19 cellular contexts compared by ENCODE assay signal in genomic region chr19:14595558-14595957, GRCh38. TPM values are rescaled to one million over a fixed set of nuclear protein-coding genes. Genes with fewer than 3 reads are reported as not detected.
A peak's percentile ranks its signal among the peaks of the same experiment; 100 is the strongest.
DNase-seq lines count a peak whose midpoint lies in the region; ATAC-seq, FAIRE-seq and TF ChIP-seq lines count a peak whose summit lies in the region.
"Had no signal": no experiment of that assay in that cellular context is flagged by ENCODE, and none has a peak within 500 bp of the region (broad histone marks: within the 10 kb centered on the region; RNA-seq: fewer than 3 reads in every experiment).

No MANE protein-coding gene starts in this region.

- no peak overlapping the region for H3K4me3 ChIP-seq in HepG2 (replicated peaks in 1 of 3; ENCODE audit: insufficient read depth in 1 of 3, low read depth in 2 of 3, low read length in 3 of 3)
- no peak overlapping the region for H3K4me3 ChIP-seq in right lobe of liver
- no peak overlapping the region for H3K4me3 ChIP-seq in K562
- H3K4me3 ChIP-seq in GM23338: no peak overlapping the region
- H3K4me3 ChIP-seq: BLaER1, GM23248 had no signal

- H3K79me2 ChIP-seq in HepG2 (ENCODE audit: insufficient read depth, low read length): no peaks in the 10 kb centered on the region
- H3K79me2 ChIP-seq in K562 (ENCODE audit: control insufficient read depth, insufficient read depth, low read length): no peaks in the 10 kb centered on the region
- no peaks in the 10 kb centered on the region for H3K79me2 ChIP-seq in GM23338 (replicated peaks; ENCODE audit: insufficient read depth)

- ATAC-seq in HepG2 (no peak), right lobe of liver (no peak), K562 (no peak), naive B cell (ENCODE audit: low read depth in 2 of 2) (no peak), HG02588 (IDR thresholded peaks at IDR 0.05; ENCODE audit: unreplicated experiment) (no peak), GM23338 (no peak)

- peaks cover 0 to 8% (median 0%) of the 10 kb centered on the region in 7 donors for H3K9me3 Mint-ChIP-seq in naive B cell
- H3K9me3 Mint-ChIP-seq in GM23338: peaks cover 97% of the 10 kb centered on the region

- no peaks in the 10 kb centered on the region; a peak in 2 of 5 replicates for H3K27me3 ChIP-seq in HepG2 (ENCODE audit: control insufficient read depth in 1 of 2, insufficient read depth in 2 of 2, low read length in 2 of 2)
- no peaks in the 10 kb centered on the region for H3K27me3 ChIP-seq in right lobe of liver
- H3K27me3 ChIP-seq in K562 (ENCODE audit: control insufficient read depth in 2 of 2, insufficient read depth in 2 of 2, low read length in 2 of 2): peaks cover 8 to 33% of the 10 kb centered on the region in 2 experiments; a peak in 3 of 5 replicates
- no peaks in the 10 kb centered on the region for H3K27me3 ChIP-seq in GM23338 (ENCODE audit: insufficient read depth)
- H3K27me3 ChIP-seq: BLaER1 had no signal

- CTCF ChIA-PET in HepG2 (lab: Yijun Ruan, JAX; ENCODE audit: low intra/inter-chr PET ratio, low total read pairs): no interaction called here
- CTCF ChIA-PET in K562 (lab: Yijun Ruan, JAX; ENCODE audit: low intra/inter-chr PET ratio): no interaction called here

- no peaks in the 10 kb centered on the region for H3K9me1 ChIP-seq in K562 (ENCODE audit: control insufficient read depth, insufficient read depth, low read length)

- no peak overlapping the region for H2AFZ ChIP-seq in HepG2 (ENCODE audit: low read length)
- no peak overlapping the region for H2AFZ ChIP-seq in K562 (ENCODE audit: low read depth, low read length)
- no peak overlapping the region for H2AFZ ChIP-seq in GM23338
- H2AFZ ChIP-seq: GM23248 had no signal

- peaks cover 29 to 56% of the 10 kb centered on the region in 2 donors for H3K36me3 Mint-ChIP-seq in naive B cell
- peaks cover 27% of the 10 kb centered on the region for H3K36me3 Mint-ChIP-seq in GM23338 (ENCODE audit: low read depth)

- H3K36me3 ChIP-seq in HepG2 (replicated peaks in 1 of 2; ENCODE audit: control insufficient read depth in 1 of 2, insufficient read depth in 2 of 2, low read length in 2 of 2) (no peaks in the 10 kb centered on the region), right lobe of liver (no peaks in the 10 kb centered on the region), K562 (ENCODE audit: control insufficient read depth, insufficient read depth, low read length) (no peaks in the 10 kb centered on the region), GM23338 (ENCODE audit: insufficient read depth) (no peaks in the 10 kb centered on the region)
- H3K36me3 ChIP-seq: BLaER1 had no signal

- H3K27ac ChIP-seq in HepG2 (ENCODE audit: extremely low read length, insufficient read depth, low read length) (no peak overlapping the region), right lobe of liver (no peak overlapping the region), K562 (ENCODE audit: extremely low read depth, low read depth, low read length) (no peak overlapping the region), GM23338 (ENCODE audit: low read depth) (no peak overlapping the region)
- H3K27ac ChIP-seq: 22Rv1, BLaER1, GM23248, HL-60, KMS-11 had no signal

- H3K9me2 ChIP-seq in GM23338 (ENCODE audit: insufficient read depth): no peaks in the 10 kb centered on the region

- POLR2A ChIA-PET in HepG2 (lab: Yijun Ruan, JAX) (no interaction called here), K562 (lab: Yijun Ruan, JAX) (no interaction called here)

- peak overlapping the region; percentile 9 to 92 (median 64) for H3K27ac Mint-ChIP-seq in naive B cell
- no peak overlapping the region for H3K27ac Mint-ChIP-seq in GM23338
- H3K27ac Mint-ChIP-seq: H9, HFFc6 had no signal

- no peak for DNase-seq in HepG2 (ENCODE audit: low spot score)
- no peak for DNase-seq in right lobe of liver
- no peak for DNase-seq in K562 (ENCODE audit: extremely low read depth in 1 of 4, low spot score in 3 of 4)
- no peak for DNase-seq in naive B cell
- no peak for DNase-seq in DMS79 treated with DMSO at 0.1 percent for 48 hours (lab: John Stamatoyannopoulos, UW)
- DNase-seq in hepatic stellate cell (ENCODE audit: low spot score): no peak
- no peak for DNase-seq in GM23338 (ENCODE audit: low spot score)
- DNase-seq: DMS53, GM23248, H9, HFFc6 had no signal

- H4K20me1 ChIP-seq in HepG2 (ENCODE audit: insufficient read depth, low read length): no peaks in the 10 kb centered on the region
- H4K20me1 ChIP-seq in K562 (replicated peaks; ENCODE audit: control insufficient read depth, insufficient read depth, low read length): no peaks in the 10 kb centered on the region
- no peaks in the 10 kb centered on the region for H4K20me1 ChIP-seq in GM23338 (replicated peaks; ENCODE audit: insufficient read depth)
- H4K20me1 ChIP-seq: BLaER1 had no signal

- 3% methylated on average over 3 of the region's 3 CpGs for WGBS in HepG2 (ENCODE audit: low lambda C conversion rate)
- 67% methylated on average over 3 of the region's 3 CpGs for WGBS in right lobe of liver (ENCODE audit: insufficient coverage, low coverage, low lambda C conversion rate, missing lambda C conversion rate)
- WGBS in K562 (ENCODE audit: insufficient coverage, low coverage, missing lambda C conversion rate): 3% methylated on average over 3 of the region's 3 CpGs

- in situ Hi-C loops in HepG2 (cut with HindIII; ENCODE audit: extremely low pct_ligation_motif_present, low pct_unique_long_range_greater_than_20kb) (no loop called here), K562 (cut with MboI) (no loop called here)

- TF ChIP-seq POLR2A in HepG2 (IDR thresholded peaks at IDR 0.05; ENCODE audit: insufficient read depth in 1 of 2, low read depth in 2 of 2, low read length in 2 of 2): no peak
- no peak for TF ChIP-seq POLR2A in right lobe of liver (IDR thresholded peaks at IDR 0.05)
- TF ChIP-seq POLR2A in K562 (conservative IDR thresholded peaks at IDR 0.05): no peak

- intact Hi-C loops in HepG2 (cut with micrococcal nuclease; ENCODE audit: unreplicated experiment): no loop called here
- intact Hi-C loops in right lobe of liver (cut with DNase I): no loop called here
- intact Hi-C loops in K562 (cut with micrococcal nuclease): no loop called here

- H3K4me2 ChIP-seq in HepG2 (ENCODE audit: low read depth, low read length) (no peak overlapping the region), K562 (ENCODE audit: insufficient read depth, low read length) (no peak overlapping the region), GM23338 (no peak overlapping the region)
- H3K4me2 ChIP-seq: BLaER1, KMS-11 had no signal

- H3K27me3 Mint-ChIP-seq in naive B cell: no peaks in the 10 kb centered on the region
- H3K27me3 Mint-ChIP-seq in GM23338 (ENCODE audit: insufficient read depth, low read depth, poor library complexity): peaks cover 14% of the 10 kb centered on the region
- H3K27me3 Mint-ChIP-seq: IgD-negative memory B cell had no signal

- TF ChIP-seq RAD21 in HepG2 (CRISPR knock-in tag; IDR thresholded peaks at IDR 0.05) (no peak), K562 (CRISPR knock-in tag; conservative IDR thresholded peaks at IDR 0.05 in 1 of 2, IDR thresholded peaks at IDR 0.05 in 1 of 2) (no peak)

- no peak overlapping the region for H3K9ac ChIP-seq in HepG2 (ENCODE audit: insufficient read depth, low read depth, low read length)
- H3K9ac ChIP-seq in K562 (ENCODE audit: insufficient read depth in 1 of 2, low read depth in 2 of 2, low read length in 2 of 2): no peak overlapping the region
- H3K9ac ChIP-seq: BLaER1, GM23248, KMS-11 had no signal

- H3K9me3 ChIP-seq in HepG2 (ENCODE audit: low read length) (0 out of 2 replicates have a peak, but pooled peaks cover 9% of the 10 kb centered on the region), right lobe of liver (no peaks in the 10 kb centered on the region), K562 (replicated peaks; ENCODE audit: control insufficient read depth, insufficient read depth, low read depth, low read length) (no peaks in the 10 kb centered on the region)

- no peak for FAIRE-seq in HepG2 (lab: Jason Lieb, UNC)
- peak; percentile 70 for FAIRE-seq in K562 (lab: Jason Lieb, UNC)

- peak overlapping the region; percentile 7 to 82 (median 44) for H3K4me3 Mint-ChIP-seq in naive B cell
- H3K4me3 Mint-ChIP-seq in GM23338: no peak overlapping the region
- H3K4me3 Mint-ChIP-seq: H9, HFFc6 had no signal

- H3K4me1 Mint-ChIP-seq in naive B cell: peaks cover 41 to 81% (median 65%) of the 10 kb centered on the region in 3 donors
- H3K4me1 Mint-ChIP-seq in GM23338: no peaks in the 10 kb centered on the region
- H3K4me1 Mint-ChIP-seq: H9 had no signal

- TF ChIP-seq CTCF in HepG2 (CRISPR knock-in tag; IDR thresholded peaks at IDR 0.05) (no peak), right lobe of liver (IDR thresholded peaks at IDR 0.05) (no peak), K562 (IDR thresholded peaks at IDR 0.05 in 2 of 3, conservative IDR thresholded peaks at IDR 0.05 in 1 of 3; ENCODE audit: insufficient read depth in 2 of 3, low read depth in 1 of 3, low read length in 3 of 3) (no peak), GM23338 (conservative IDR thresholded peaks at IDR 0.05; ENCODE audit: low read depth in 2 of 2) (no peak)

- no peak for TF ChIP-seq EP300 in HepG2 (IDR thresholded peaks at IDR 0.05; ENCODE audit: low read depth in 2 of 2, low read length in 2 of 2)
- no peak for TF ChIP-seq EP300 in HepG2 (CRISPR knock-in tag; IDR thresholded peaks at IDR 0.05; ENCODE audit: borderline replicate concordance)
- TF ChIP-seq EP300 in K562 (IDR thresholded peaks at IDR 0.05; ENCODE audit: low read length): no peak

- no peaks in the 10 kb centered on the region for H3F3A ChIP-seq in GM23338 (replicated peaks; ENCODE audit: low read depth)

- H3K4me1 ChIP-seq in HepG2 (ENCODE audit: insufficient read depth, low read length) (no peaks in the 10 kb centered on the region), right lobe of liver (no peaks in the 10 kb centered on the region), K562 (replicated peaks in 1 of 2; ENCODE audit: control insufficient read depth in 2 of 2, insufficient read depth in 2 of 2, low read length in 2 of 2) (no peaks in the 10 kb centered on the region; a peak in 1 of 5 replicates), GM23338 (ENCODE audit: insufficient read depth) (no peaks in the 10 kb centered on the region)
- H3K4me1 ChIP-seq: BLaER1 had no signal

- BruUV-seq in HepG2 (replicated peaks; lab: Mats Ljungman, UMichigan): no TSS peak
- BruUV-seq in K562 (replicated peaks; lab: Mats Ljungman, UMichigan): no TSS peak

RNA-seq across cellular contexts. Expression of gene CLEC17A, which starts 12.7 kb away (rescaled TPM):
- total RNA-seq in HepG2 (2016; rRNA removed; fragmentation: Illumina TruSeq; extraction: Trizol): not detected in 2 replicates
- total RNA-seq in HepG2 (2016; cell fraction: cytosol; rRNA removed; fragmentation: Illumina TruSeq; extraction: Trizol; ENCODE audit: low read depth): not detected in 2 replicates
- total RNA-seq in HepG2 (2016; cell fraction: insoluble cytoplasmic fraction; rRNA removed; fragmentation: Illumina TruSeq; extraction: Trizol): not detected in 2 replicates
- not detected in 2 replicates for total RNA-seq in HepG2 (2016; cell fraction: membrane; rRNA removed; fragmentation: Illumina TruSeq; extraction: Trizol)
- total RNA-seq in HepG2 (2016; cell fraction: nucleus; rRNA removed; fragmentation: Illumina TruSeq; extraction: Trizol): not detected in 2 replicates
- polyA plus RNA-seq in HepG2 (2011; rRNA removed): not detected in 2 replicates
- polyA plus RNA-seq in HepG2 (2011; cell fraction: cytosol; rRNA removed): not detected in 2 replicates
- not detected in 2 replicates for polyA plus RNA-seq in HepG2 (2011; cell fraction: nucleus; rRNA removed)
- not detected in 2 replicates for polyA plus RNA-seq in HepG2 (2012)
- not detected in 2 replicates for polyA plus RNA-seq in HepG2 (2016; cell fraction: cytosol; fragmentation: Illumina TruSeq; extraction: Trizol; ENCODE audit: low read depth)
- polyA plus RNA-seq in HepG2 (2016; cell fraction: insoluble cytoplasmic fraction; fragmentation: Illumina TruSeq; extraction: Trizol; ENCODE audit: low read depth): not detected in 2 replicates
- not detected in 2 replicates for polyA plus RNA-seq in HepG2 (2016; cell fraction: membrane; fragmentation: Illumina TruSeq; extraction: Trizol; ENCODE audit: low read depth)
- not detected in 2 replicates for polyA plus RNA-seq in HepG2 (2016; cell fraction: nucleus; fragmentation: Illumina TruSeq; extraction: Trizol; ENCODE audit: insufficient read depth, low read depth)
- 0.33 TPM in 1 of 2 replicates, not detected in the other for polyA minus RNA-seq in HepG2 (2011; rRNA and poly(A)+ RNA removed; ENCODE audit: low replicate concordance)
- not detected in 2 replicates for polyA minus RNA-seq in HepG2 (2011; cell fraction: cytosol; rRNA and poly(A)+ RNA removed)
- polyA minus RNA-seq in HepG2 (2011; cell fraction: nucleus; rRNA and poly(A)+ RNA removed): not detected in 2 replicates
- not detected for total RNA-seq in right lobe of liver
- not detected in 2 replicates for total RNA-seq in K562 (2011; cell fraction: chromatin; rRNA removed; ENCODE audit: low replicate concordance)
- not detected in 2 replicates for total RNA-seq in K562 (2011; cell fraction: nucleolus; rRNA removed)
- total RNA-seq in K562 (2011; cell fraction: nucleoplasm; rRNA removed): not detected in 2 replicates
- total RNA-seq in K562 (2014; rRNA removed): not detected in 2 replicates
- total RNA-seq in K562 (2014; rRNA removed; fragmentation: Illumina TruSeq; extraction: Trizol): not detected in 2 replicates
- not detected in 2 replicates for total RNA-seq in K562 (2015; rRNA removed; fragmentation: Illumina TruSeq; extraction: Trizol)
- total RNA-seq in K562 (2021): not detected in 2 replicates
- polyA plus RNA-seq in K562 (2011; rRNA removed): 0.03 TPM in 1 of 2 replicates, not detected in the other
- not detected in 2 replicates for polyA plus RNA-seq in K562 (2011; cell fraction: cytosol; rRNA removed)
- not detected in 2 replicates for polyA plus RNA-seq in K562 (2011; cell fraction: nucleus; rRNA removed)
- not detected in 2 replicates for polyA plus RNA-seq in K562 (2012)
- not detected in 2 replicates for polyA plus RNA-seq in K562 (2014; fragmentation: Illumina TruSeq; extraction: Trizol)
- not detected for polyA plus RNA-seq in K562 (2014; fragmentation: Nextera tagmentation; extraction: Ambion mirVana)
- not detected in 2 replicates for polyA plus RNA-seq in K562 (2014; rRNA removed)
- polyA minus RNA-seq in K562 (2011; rRNA and poly(A)+ RNA removed): not detected in 2 replicates
- not detected in 2 replicates for polyA minus RNA-seq in K562 (2011; cell fraction: cytosol; rRNA and poly(A)+ RNA removed)
- polyA minus RNA-seq in K562 (2011; cell fraction: nucleus; rRNA and poly(A)+ RNA removed): not detected in 2 replicates
- 100 to 1,000 TPM in 1 of 6 donors, 10 to 100 TPM in 5; 71.6 to 127 (median 93.6) TPM for polyA plus RNA-seq in naive B cell (ENCODE audit: low read depth in 6 of 6)
- total RNA-seq in GM23338 (2014; rRNA removed; shearing (Covaris generic)): 0.17 TPM in 1 of 2 replicates, not detected in the other
- polyA plus RNA-seq in GM23338 (2016; fragmentation: Nextera tagmentation; extraction: Ambion mirVana): 0.21 TPM in 1 of 2 replicates, not detected in the other
- total RNA-seq: A673, G401, GM23248, H9, HFFc6 had no signal
- polyA plus RNA-seq: GM23248 had no signal

RNA-seq across cellular contexts. Expression of gene NDUFB7, which starts 23.7 kb away (rescaled TPM):
- 198 and 244 TPM in 2 replicates for total RNA-seq in HepG2 (2016; rRNA removed; fragmentation: Illumina TruSeq; extraction: Trizol)
- total RNA-seq in HepG2 (2016; cell fraction: cytosol; rRNA removed; fragmentation: Illumina TruSeq; extraction: Trizol; ENCODE audit: low read depth): 82.1 and 95.0 TPM in 2 replicates
- 211 and 273 TPM in 2 replicates for total RNA-seq in HepG2 (2016; cell fraction: insoluble cytoplasmic fraction; rRNA removed; fragmentation: Illumina TruSeq; extraction: Trizol)
- total RNA-seq in HepG2 (2016; cell fraction: membrane; rRNA removed; fragmentation: Illumina TruSeq; extraction: Trizol): 110 and 154 TPM in 2 replicates
- total RNA-seq in HepG2 (2016; cell fraction: nucleus; rRNA removed; fragmentation: Illumina TruSeq; extraction: Trizol): 70.6 and 78.7 TPM in 2 replicates
- polyA plus RNA-seq in HepG2 (2011; rRNA removed): 156 and 192 TPM in 2 replicates
- polyA plus RNA-seq in HepG2 (2011; cell fraction: cytosol; rRNA removed): 190 and 437 TPM in 2 replicates
- polyA plus RNA-seq in HepG2 (2011; cell fraction: nucleus; rRNA removed): 175 and 191 TPM in 2 replicates
- 61.7 and 64.5 TPM in 2 replicates for polyA plus RNA-seq in HepG2 (2012)
- 81.2 and 92.7 TPM in 2 replicates for polyA plus RNA-seq in HepG2 (2016; cell fraction: cytosol; fragmentation: Illumina TruSeq; extraction: Trizol; ENCODE audit: low read depth)
- 241 and 259 TPM in 2 replicates for polyA plus RNA-seq in HepG2 (2016; cell fraction: insoluble cytoplasmic fraction; fragmentation: Illumina TruSeq; extraction: Trizol; ENCODE audit: low read depth)
- 104 and 120 TPM in 2 replicates for polyA plus RNA-seq in HepG2 (2016; cell fraction: membrane; fragmentation: Illumina TruSeq; extraction: Trizol; ENCODE audit: low read depth)
- 132 and 145 TPM in 2 replicates for polyA plus RNA-seq in HepG2 (2016; cell fraction: nucleus; fragmentation: Illumina TruSeq; extraction: Trizol; ENCODE audit: insufficient read depth, low read depth)
- 70.0 and 85.2 TPM in 2 replicates for polyA minus RNA-seq in HepG2 (2011; rRNA and poly(A)+ RNA removed; ENCODE audit: low replicate concordance)
- polyA minus RNA-seq in HepG2 (2011; cell fraction: cytosol; rRNA and poly(A)+ RNA removed): 35.3 and 38.9 TPM in 2 replicates
- 12.1 and 13.1 TPM in 2 replicates for polyA minus RNA-seq in HepG2 (2011; cell fraction: nucleus; rRNA and poly(A)+ RNA removed)
- total RNA-seq in right lobe of liver: 100 to 1,000 TPM in 4 of 6 experiments, 10 to 100 TPM in 2; 81.7 to 275 (median 112) TPM
- 5.1 and 13.9 TPM in 2 replicates for total RNA-seq in K562 (2011; cell fraction: chromatin; rRNA removed; ENCODE audit: low replicate concordance)
- total RNA-seq in K562 (2011; cell fraction: nucleolus; rRNA removed): 55.0 and 85.4 TPM in 2 replicates
- total RNA-seq in K562 (2011; cell fraction: nucleoplasm; rRNA removed): 23.9 and 26.6 TPM in 2 replicates
- 842 and 854 TPM in 2 replicates for total RNA-seq in K562 (2014; rRNA removed)
- 7.4 and 14.9 TPM in 2 replicates for total RNA-seq in K562 (2014; rRNA removed; fragmentation: Illumina TruSeq; extraction: Trizol)
- total RNA-seq in K562 (2015; rRNA removed; fragmentation: Illumina TruSeq; extraction: Trizol): 227 and 243 TPM in 2 replicates
- total RNA-seq in K562 (2021): 289 and 313 TPM in 2 replicates
- 137 and 185 TPM in 2 replicates for polyA plus RNA-seq in K562 (2011; rRNA removed)
- polyA plus RNA-seq in K562 (2011; cell fraction: cytosol; rRNA removed): 393 and 1,045 TPM in 2 replicates
- 125 and 147 TPM in 2 replicates for polyA plus RNA-seq in K562 (2011; cell fraction: nucleus; rRNA removed)
- polyA plus RNA-seq in K562 (2012): 246 and 272 TPM in 2 replicates
- 37.6 and 257 TPM in 2 replicates for polyA plus RNA-seq in K562 (2014; fragmentation: Illumina TruSeq; extraction: Trizol)
- 10 to 100 TPM; 31.3 to 91.8 TPM for polyA plus RNA-seq in K562 (2014; fragmentation: Nextera tagmentation; extraction: Ambion mirVana)
- polyA plus RNA-seq in K562 (2014; rRNA removed): 810 and 833 TPM in 2 replicates
- polyA minus RNA-seq in K562 (2011; rRNA and poly(A)+ RNA removed): 14.2 and 24.3 TPM in 2 replicates
- polyA minus RNA-seq in K562 (2011; cell fraction: cytosol; rRNA and poly(A)+ RNA removed): 76.8 and 119 TPM in 2 replicates
- 20.3 and 27.4 TPM in 2 replicates for polyA minus RNA-seq in K562 (2011; cell fraction: nucleus; rRNA and poly(A)+ RNA removed)
- polyA plus RNA-seq in naive B cell (ENCODE audit: low read depth in 6 of 6): 100 to 1,000 TPM; 141 to 216 (median 170) TPM
- 289 and 398 TPM in 2 replicates for total RNA-seq in GM23338 (2014; rRNA removed; shearing (Covaris generic))
- polyA plus RNA-seq in GM23338 (2016; fragmentation: Nextera tagmentation; extraction: Ambion mirVana): 463 and 501 TPM in 2 replicates

Comparison
In these comparisons a context has a peak if more than half of its experiments do, and no peak if none do; other contexts are left out.
1. Of the 241 proteins assayed by ChIP-seq in both HepG2 and K562: peak only in HepG2: NFRKB; only in K562: none; in both: none; in neither: 239; mixed calls (peak in some experiments, not most) for 1.